ENCODE assay signal across 14 cellular contexts in the genomic region with DNA sequence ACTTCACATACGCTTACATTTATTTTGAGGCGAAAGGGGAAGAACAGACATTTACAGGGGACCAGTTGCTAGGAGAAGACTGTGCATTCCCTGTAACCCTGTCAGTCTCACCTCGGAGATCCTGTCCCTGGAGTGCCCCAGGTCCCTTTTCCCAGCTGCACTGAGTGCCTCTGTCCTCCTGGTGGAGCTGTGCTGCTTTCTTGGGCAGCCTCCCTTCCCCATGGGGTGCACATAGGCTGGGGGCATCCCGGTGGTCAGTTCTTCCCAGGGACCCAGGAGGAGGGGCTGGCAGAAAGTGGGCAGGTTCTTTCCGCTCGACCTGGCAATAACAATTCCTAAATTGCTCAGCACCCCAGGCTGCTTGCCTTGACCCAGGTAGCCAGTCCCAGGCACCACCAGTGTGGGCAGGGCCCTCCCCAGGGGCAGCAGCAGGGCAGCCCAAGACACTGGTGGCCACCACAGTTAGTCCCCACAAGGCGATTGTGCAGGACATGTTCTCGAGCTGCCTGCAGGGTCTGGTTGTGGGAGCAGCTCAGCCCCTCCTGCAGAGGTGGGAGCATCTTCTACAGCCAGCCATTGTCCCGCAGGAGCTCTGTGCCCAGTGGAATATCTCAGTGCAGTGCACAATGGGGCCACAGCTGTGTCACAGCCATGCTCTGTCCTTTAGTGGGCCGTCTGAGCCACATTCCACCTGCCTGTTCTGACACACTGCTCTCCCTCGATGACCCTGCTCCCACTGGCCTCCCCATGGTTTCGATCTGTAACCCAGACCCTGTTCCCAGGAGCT. TPM values are rescaled to one million over a fixed set of nuclear protein-coding genes. Genes with fewer than 3 reads are reported as not detected.
DNase-seq lines count a peak whose midpoint lies in the region; ATAC-seq and TF ChIP-seq lines count a peak whose summit lies in the region.
"Had no signal": no experiment of that assay in that cellular context is flagged by ENCODE, and none has a peak within 500 bp of the region (broad histone marks: within the 10 kb centered on the region; RNA-seq: fewer than 3 reads in every experiment).

No MANE protein-coding gene starts in this region.

- CTCF ChIA-PET in Panc1 (lab: Charles Lee), result interaction anchor here (0.5 kb wide), 1 partner anchor 180 kb away, joined by 6 read pairs; no protein-coding TSS in a partner anchor

- H3K27me3 ChIP-seq in cardiac muscle cell (no peaks in the 10 kb centered on the region), right atrium auricular region (no peaks in the 10 kb centered on the region), Panc1 (ENCODE audit: control insufficient read depth, insufficient read depth, low read length) (peaks cover 6% of the 10 kb centered on the region; the same call in 1 of the 2 replicates), upper lobe of right lung (no peaks in the 10 kb centered on the region)

- no peaks in the 10 kb centered on the region for H3K36me3 ChIP-seq in cardiac muscle cell
- no peaks in the 10 kb centered on the region for H3K36me3 ChIP-seq in right atrium auricular region
- H3K36me3 ChIP-seq in Panc1 (ENCODE audit: control insufficient read depth, insufficient read depth, low read length), result no peaks in the 10 kb centered on the region
- no peaks in the 10 kb centered on the region for H3K36me3 ChIP-seq in upper lobe of right lung
- H3K36me3 ChIP-seq: neutrophil had no signal

- in situ Hi-C loops in Panc1 (cut with HindIII; ENCODE audit: low pct_unique_long_range_greater_than_20kb, low sequenced_read_pairs), result no loop called here

- H3K4me3 Mint-ChIP-seq in glutamatergic neuron (ENCODE audit: unreplicated experiment), result no peak overlapping the region
- H3K4me3 Mint-ChIP-seq: B cell had no signal

- TF ChIP-seq CTCF in cardiac muscle cell (IDR thresholded peaks at IDR 0.05; ENCODE audit: low read depth, low read length) (peak; percentile 20), right atrium auricular region (IDR thresholded peaks at IDR 0.05) (no peak), Panc1 (IDR thresholded peaks at IDR 0.05) (no peak; the same call in none of the 2 replicates), glutamatergic neuron (IDR thresholded peaks at IDR 0.05; ENCODE audit: partially characterized antibody, unreplicated experiment) (no peak), upper lobe of right lung (IDR thresholded peaks at IDR 0.05) (no peak)

- H3K36me3 Mint-ChIP-seq in glutamatergic neuron (ENCODE audit: unreplicated experiment), result peaks cover 8% of the 10 kb centered on the region

- BruUV-seq in Panc1 (replicated peaks; lab: Mats Ljungman, UMichigan), result no TSS peak

- peaks cover 21% of the 10 kb centered on the region for H3K4me1 Mint-ChIP-seq in glutamatergic neuron (ENCODE audit: low read depth, unreplicated experiment)
- H3K4me1 Mint-ChIP-seq: B cell had no signal

- H3K4me1 ChIP-seq in cardiac muscle cell (ENCODE audit: low read depth) (no peaks in the 10 kb centered on the region), right atrium auricular region (no peaks in the 10 kb centered on the region), Panc1 (ENCODE audit: control insufficient read depth, insufficient read depth, low read length) (no peaks in the 10 kb centered on the region), upper lobe of right lung (no peaks in the 10 kb centered on the region)

- H3K27me3 Mint-ChIP-seq in glutamatergic neuron (ENCODE audit: unreplicated experiment), result peaks cover 7% of the 10 kb centered on the region
- H3K27me3 Mint-ChIP-seq: stimulated activated naive CD8-positive, alpha-beta T cell treated with anti-CD3 and anti-CD28 coated beads, Interleukin-15, Interleukin-2, amounts not matched to agents 100 ng/mL and 50 ng/mL, for 24 hours had no signal

- H3K27ac Mint-ChIP-seq in glutamatergic neuron (ENCODE audit: unreplicated experiment), result peak overlapping the region; percentile 25
- H3K27ac Mint-ChIP-seq: B cell had no signal

- POLR2A ChIA-PET in Panc1 (lab: Charles Lee), result no interaction called here

- H3K9me3 ChIP-seq in cardiac muscle cell (ENCODE audit: low read depth) (no peaks in the 10 kb centered on the region), right atrium auricular region (no peaks in the 10 kb centered on the region), Panc1 (ENCODE audit: control insufficient read depth, insufficient read depth, low read depth, low read length) (no peaks in the 10 kb centered on the region), upper lobe of right lung (no peaks in the 10 kb centered on the region)
- H3K9me3 ChIP-seq: neutrophil had no signal

- no peak overlapping the region for H3K27ac ChIP-seq in cardiac muscle cell
- no peak overlapping the region for H3K27ac ChIP-seq in right atrium auricular region
- H3K27ac ChIP-seq in Panc1 (ENCODE audit: low read length), result no peak overlapping the region
- no peak overlapping the region for H3K27ac ChIP-seq in upper lobe of right lung
- H3K27ac ChIP-seq: neutrophil had no signal

- DNase-seq in cardiac muscle cell (ENCODE audit: low read depth in 1 of 2, low spot score in 1 of 2) (peak in 1 of 2 donors; percentile 18), right atrium auricular region (ENCODE audit: low spot score) (no peak), Panc1 (ENCODE audit: low read depth, low spot score) (no peak), glutamatergic neuron (no peak), upper lobe of right lung (no peak), AG20443 (ENCODE audit: low spot score) (no peak), dedifferentiated amniotic fluid mesenchymal stem cell (ENCODE audit: extremely low spot score) (no peak)
- DNase-seq: MV-4-11; NCI-H82; stimulated activated CD4-positive, alpha-beta T cell treated with anti-CD3 and anti-CD28 coated beads, Interleukin-1b, Interleukin-23, amount 100 ng/mL, for 48 hours had no signal

- peaks cover 6% of the 10 kb centered on the region for H3K9me3 Mint-ChIP-seq in glutamatergic neuron (ENCODE audit: unreplicated experiment)
- H3K9me3 Mint-ChIP-seq: stimulated activated naive CD8-positive, alpha-beta T cell treated with anti-CD3 and anti-CD28 coated beads, Interleukin-15, Interleukin-2, amounts not matched to agents 100 ng/mL and 50 ng/mL, for 24 hours had no signal

- intact Hi-C loops in Panc1 (cut with micrococcal nuclease; ENCODE audit: unreplicated experiment), result no loop called here
- intact Hi-C loops in upper lobe of right lung (cut with DNase I), result no loop called here

- H3K4me3 ChIP-seq in cardiac muscle cell (no peak overlapping the region), right atrium auricular region (no peak overlapping the region), Panc1 (ENCODE audit: low read depth in 2 of 2, low read length in 2 of 2) (no peak overlapping the region), upper lobe of right lung (no peak overlapping the region)

- peak; percentile 64; the same call in 1 of the 2 replicates for ATAC-seq in Panc1
- ATAC-seq in upper lobe of right lung, result peak; percentile 7
- no peak for ATAC-seq in HG03521 (IDR thresholded peaks at IDR 0.05; ENCODE audit: unreplicated experiment)

RNA-seq across cellular contexts. Expression of a gene that starts 36.3 kb away (rescaled TPM):
- total RNA-seq in cardiac muscle cell (25.9 and 33.2 TPM in 2 replicates), right atrium auricular region (under 1 TPM; 0.47 to 0.48 TPM), Panc1 (2021; ENCODE audit: unreplicated experiment) (0.31 TPM), glutamatergic neuron (ENCODE audit: unreplicated experiment) (166 TPM), upper lobe of right lung (4.2 TPM)
- polyA plus RNA-seq in cardiac muscle cell, result 20.5 and 22.8 TPM in 2 replicates
- not detected for polyA plus RNA-seq in Panc1 (2012; ENCODE audit: insufficient read length)
- total RNA-seq: B cell had no signal
